In genomic region chr10:77856566-77856965, GRCh38 we compare ENCODE assay signal across 25 cellular contexts.
"Had no signal": no experiment of that assay in that cellular context is flagged by ENCODE, and none has a peak within 500 bp of the region (broad histone marks: within the 10 kb centered on the region; RNA-seq: fewer than 3 reads in every experiment).

No MANE protein-coding gene starts in this region.

- DNase-seq: activated CD4-positive, alpha-beta memory T cell treated with anti-CD3 and anti-CD28 coated beads for 36 hours; activated CD4-positive, alpha-beta T cell treated with anti-CD3 and anti-CD28 coated beads, Interleukin-2, amount 10 ng/mL, durations not matched to agents 24 days and 14 days; activated CD4-positive, CD25-positive, alpha-beta regulatory T cell treated with anti-CD3 and anti-CD28 coated beads, Interleukin-2, amount 50 U/mL, for 72 hours; activated CD8-positive, alpha-beta memory T cell treated with anti-CD3 and anti-CD28 coated beads, Interleukin-2, amount 50 U/mL, for 48 hours; activated gamma-delta T cell; activated naive CD4-positive, alpha-beta T cell treated with anti-CD3 and anti-CD28 coated beads, Interleukin-2, amount 10 ng/mL, durations not matched to agents 7 days and 5 days; activated naive CD8-positive, alpha-beta T cell treated with anti-CD3 and anti-CD28 coated beads, Interleukin-2, amount 10 ng/mL, durations not matched to agents 7 days and 5 days; activated T-cell treated with anti-CD3 and anti-CD28 coated beads, Interleukin-2, amount 50 U/mL, for 24 hours; amniotic stem cell; dermis blood vessel endothelial cell; effector CD4-positive, alpha-beta T cell; left ventricle myocardium inferior; naive B cell; occipital lobe; retina; stimulated activated CD4-positive, alpha-beta T cell treated with anti-CD3 and anti-CD28 coated beads, Interleukin-4, amount 100 ng/mL, for 24 hours; substantia nigra; T-helper 17 cell; T1000 had no signal

- H3K36me3 Mint-ChIP-seq: activated CD4-positive, alpha-beta memory T cell treated with anti-CD3 and anti-CD28 coated beads for 36 hours; activated naive CD4-positive, alpha-beta T cell treated with anti-CD3 and anti-CD28 coated beads, Interleukin-2, amount 10 ng/mL, durations not matched to agents 7 days and 5 days; activated naive CD8-positive, alpha-beta T cell treated with anti-CD3 and anti-CD28 coated beads, Interleukin-2, amount 10 ng/mL, durations not matched to agents 7 days and 5 days; naive B cell had no signal

- H3K27ac Mint-ChIP-seq: activated CD4-positive, alpha-beta memory T cell treated with anti-CD3 and anti-CD28 coated beads for 36 hours; activated CD4-positive, alpha-beta T cell treated with anti-CD3 and anti-CD28 coated beads, Interleukin-2, amount 10 ng/mL, durations not matched to agents 24 days and 14 days; activated naive CD4-positive, alpha-beta T cell treated with anti-CD3 and anti-CD28 coated beads, Interleukin-2, amount 10 ng/mL, durations not matched to agents 7 days and 5 days; activated naive CD8-positive, alpha-beta T cell treated with anti-CD3 and anti-CD28 coated beads, Interleukin-2, amount 10 ng/mL, durations not matched to agents 7 days and 5 days; activated T-cell treated with anti-CD3 and anti-CD28 coated beads, Interleukin-2, amount 50 U/mL, for 24 hours; stimulated activated naive CD8-positive, alpha-beta T cell treated with anti-CD3 and anti-CD28 coated beads, Interleukin-15, Interleukin-2, amounts not matched to agents 100 ng/mL and 50 ng/mL, for 24 hours; T-helper 17 cell had no signal

- ATAC-seq: stimulated activated effector memory CD8-positive, alpha-beta T cell treated with anti-CD3 and anti-CD28 coated beads, Interleukin-12 subunit alpha, Interleukin-12 subunit beta, amount 100 ng/mL, for 72 hours; T-helper 17 cell had no signal

- H3K4me1 Mint-ChIP-seq: activated CD4-positive, alpha-beta T cell treated with anti-CD3 and anti-CD28 coated beads, Interleukin-2, amount 10 ng/mL, durations not matched to agents 24 days and 14 days; activated naive CD4-positive, alpha-beta T cell treated with anti-CD3 and anti-CD28 coated beads, Interleukin-2, amount 10 ng/mL, durations not matched to agents 7 days and 5 days; activated naive CD8-positive, alpha-beta T cell treated with anti-CD3 and anti-CD28 coated beads, Interleukin-2, amount 10 ng/mL, durations not matched to agents 7 days and 5 days; central memory CD8-positive, alpha-beta T cell; naive B cell; stimulated activated effector memory CD8-positive, alpha-beta T cell treated with anti-CD3 and anti-CD28 coated beads, Interleukin-12 subunit alpha, Interleukin-12 subunit beta, amount 100 ng/mL, for 72 hours; T-helper 17 cell had no signal

- H3K9me3 ChIP-seq: left ventricle myocardium inferior, upper lobe of right lung had no signal

- H3K27me3 Mint-ChIP-seq: activated CD4-positive, alpha-beta memory T cell treated with anti-CD3 and anti-CD28 coated beads for 36 hours; activated CD4-positive, alpha-beta T cell treated with anti-CD3 and anti-CD28 coated beads, Interleukin-2, amount 10 ng/mL, durations not matched to agents 24 days and 14 days; activated naive CD4-positive, alpha-beta T cell treated with anti-CD3 and anti-CD28 coated beads, Interleukin-2, amount 10 ng/mL, durations not matched to agents 7 days and 5 days; activated naive CD8-positive, alpha-beta T cell treated with anti-CD3 and anti-CD28 coated beads, Interleukin-2, amount 10 ng/mL, durations not matched to agents 7 days and 5 days; activated T-cell treated with anti-CD3 and anti-CD28 coated beads, Interleukin-2, amount 50 U/mL, for 24 hours; central memory CD8-positive, alpha-beta T cell; naive B cell; stimulated activated naive CD8-positive, alpha-beta T cell treated with anti-CD3 and anti-CD28 coated beads, Interleukin-15, Interleukin-2, amounts not matched to agents 100 ng/mL and 50 ng/mL, for 24 hours; T-helper 17 cell had no signal

- H3K4me3 ChIP-seq: left ventricle myocardium inferior, skin epidermis, upper lobe of right lung had no signal

- H3K27ac ChIP-seq: left ventricle myocardium inferior, upper lobe of right lung had no signal

- H3K4me1 ChIP-seq: left ventricle myocardium inferior had no signal

- H3K4me3 Mint-ChIP-seq: activated CD4-positive, alpha-beta memory T cell treated with anti-CD3 and anti-CD28 coated beads for 36 hours; activated CD4-positive, alpha-beta T cell treated with anti-CD3 and anti-CD28 coated beads, Interleukin-2, amount 10 ng/mL, durations not matched to agents 24 days and 14 days; activated naive CD4-positive, alpha-beta T cell treated with anti-CD3 and anti-CD28 coated beads, Interleukin-2, amount 10 ng/mL, durations not matched to agents 7 days and 5 days; activated naive CD8-positive, alpha-beta T cell treated with anti-CD3 and anti-CD28 coated beads, Interleukin-2, amount 10 ng/mL, durations not matched to agents 7 days and 5 days; activated T-cell treated with anti-CD3 and anti-CD28 coated beads, Interleukin-2, amount 50 U/mL, for 24 hours; central memory CD8-positive, alpha-beta T cell; naive B cell; neural crest cell; stimulated activated effector memory CD8-positive, alpha-beta T cell treated with anti-CD3 and anti-CD28 coated beads, Interleukin-12 subunit alpha, Interleukin-12 subunit beta, amount 100 ng/mL, for 72 hours; stimulated activated naive CD8-positive, alpha-beta T cell treated with anti-CD3 and anti-CD28 coated beads, Interleukin-15, Interleukin-2, amounts not matched to agents 100 ng/mL and 50 ng/mL, for 24 hours; T-helper 17 cell had no signal

- H3K9me3 Mint-ChIP-seq: activated CD4-positive, alpha-beta memory T cell treated with anti-CD3 and anti-CD28 coated beads for 36 hours; activated CD4-positive, alpha-beta T cell treated with anti-CD3 and anti-CD28 coated beads, Interleukin-2, amount 10 ng/mL, durations not matched to agents 24 days and 14 days; activated naive CD4-positive, alpha-beta T cell treated with anti-CD3 and anti-CD28 coated beads, Interleukin-2, amount 10 ng/mL, durations not matched to agents 7 days and 5 days; activated naive CD8-positive, alpha-beta T cell treated with anti-CD3 and anti-CD28 coated beads, Interleukin-2, amount 10 ng/mL, durations not matched to agents 7 days and 5 days; activated T-cell treated with anti-CD3 and anti-CD28 coated beads, Interleukin-2, amount 50 U/mL, for 24 hours; central memory CD8-positive, alpha-beta T cell; naive B cell; neural crest cell; stimulated activated effector memory CD8-positive, alpha-beta T cell treated with anti-CD3 and anti-CD28 coated beads, Interleukin-12 subunit alpha, Interleukin-12 subunit beta, amount 100 ng/mL, for 72 hours; stimulated activated naive CD8-positive, alpha-beta T cell treated with anti-CD3 and anti-CD28 coated beads, Interleukin-15, Interleukin-2, amounts not matched to agents 100 ng/mL and 50 ng/mL, for 24 hours had no signal

- H3K27me3 ChIP-seq: upper lobe of right lung had no signal
